ENCODE assay signal across 6 cellular contexts in the genomic region with DNA sequence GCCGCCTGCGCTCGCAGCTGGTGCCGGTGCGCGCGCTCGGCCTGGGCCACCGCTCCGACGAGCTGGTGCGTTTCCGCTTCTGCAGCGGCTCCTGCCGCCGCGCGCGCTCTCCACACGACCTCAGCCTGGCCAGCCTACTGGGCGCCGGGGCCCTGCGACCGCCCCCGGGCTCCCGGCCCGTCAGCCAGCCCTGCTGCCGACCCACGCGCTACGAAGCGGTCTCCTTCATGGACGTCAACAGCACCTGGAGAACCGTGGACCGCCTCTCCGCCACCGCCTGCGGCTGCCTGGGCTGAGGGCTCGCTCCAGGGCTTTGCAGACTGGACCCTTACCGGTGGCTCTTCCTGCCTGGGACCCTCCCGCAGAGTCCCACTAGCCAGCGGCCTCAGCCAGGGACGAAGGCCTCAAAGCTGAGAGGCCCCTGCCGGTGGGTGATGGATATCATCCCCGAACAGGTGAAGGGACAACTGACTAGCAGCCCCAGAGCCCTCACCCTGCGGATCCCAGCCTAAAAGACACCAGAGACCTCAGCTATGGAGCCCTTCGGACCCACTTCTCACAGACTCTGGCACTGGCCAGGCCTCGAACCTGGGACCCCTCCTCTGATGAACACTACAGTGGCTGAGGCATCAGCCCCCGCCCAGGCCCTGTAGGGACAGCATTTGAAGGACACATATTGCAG. TPM values are rescaled to one million over a fixed set of nuclear protein-coding genes. Genes with fewer than 3 reads are reported as not detected.
DNase-seq lines count a peak whose midpoint lies in the region; ATAC-seq and TF ChIP-seq lines count a peak whose summit lies in the region.

No MANE protein-coding gene starts in this region.

- TF ChIP-seq CTCF in endothelial cell (IDR thresholded peaks at IDR 0.05; ENCODE audit: unreplicated experiment) (peak; percentile 29), psoas muscle (IDR thresholded peaks at IDR 0.05) (no peak)

- peaks cover 25% of the 10 kb centered on the region for H3K4me1 ChIP-seq in psoas muscle

- H3K9me3 ChIP-seq in psoas muscle = no peaks in the 10 kb centered on the region

- peaks cover 0 to 4% (median 0%) of the 10 kb centered on the region in 3 donors for H3K27me3 ChIP-seq in psoas muscle (ENCODE audit: insufficient read depth in 3 of 3, low read length in 2 of 3)

- H3K4me3 ChIP-seq in psoas muscle = peak overlapping the region; percentile 64

- H3K9me3 Mint-ChIP-seq in stimulated activated naive CD8-positive, alpha-beta T cell treated with anti-CD3 and anti-CD28 coated beads, Interleukin-15, amount 100 ng/mL, for 72 hours = no peaks in the 10 kb centered on the region
- H3K9me3 Mint-ChIP-seq in endothelial cell (ENCODE audit: unreplicated experiment) = no peaks in the 10 kb centered on the region

- intact Hi-C loops in psoas muscle (cut with DNase I) = loop anchor here (2.0 to 10.0 kb wide), 3 partner anchors 174 to 409 kb away; no protein-coding TSS in a partner anchor

- H3K4me3 Mint-ChIP-seq in stimulated activated naive CD8-positive, alpha-beta T cell treated with anti-CD3 and anti-CD28 coated beads, Interleukin-15, amount 100 ng/mL, for 72 hours = peak overlapping the region; percentile 78 to 83
- H3K4me3 Mint-ChIP-seq in endothelial cell (ENCODE audit: unreplicated experiment) = peak overlapping the region; percentile 78

- H3K36me3 ChIP-seq in psoas muscle (ENCODE audit: insufficient read depth in 1 of 2, low read depth in 1 of 2) = no peaks in the 10 kb centered on the region

- DNase-seq in stimulated activated naive CD8-positive, alpha-beta T cell treated with anti-CD3 and anti-CD28 coated beads, Interleukin-15, amount 100 ng/mL, for 72 hours = peak; percentile 17 to 29
- DNase-seq in stimulated activated naive CD8-positive, alpha-beta T cell treated with anti-CD3 and anti-CD28 coated beads, Interleukin-15, Interleukin-2, amounts not matched to agents 100 U/mL and 50 U/mL, for 24 hours = no peak
- DNase-seq in endothelial cell (ENCODE audit: low spot score) (peak; percentile 63), psoas muscle (peak; percentile 30 to 66), D341Med (ENCODE audit: low spot score) (no peak), NCI-H2107 treated with DMSO at 0.1 percent for 48 hours (lab: John Stamatoyannopoulos, UW; ENCODE audit: unreplicated experiment) (no peak)

- H3K27ac ChIP-seq in psoas muscle = no peak overlapping the region

- H3K4me1 Mint-ChIP-seq in stimulated activated naive CD8-positive, alpha-beta T cell treated with anti-CD3 and anti-CD28 coated beads, Interleukin-15, amount 100 ng/mL, for 72 hours = peaks cover 32% of the 10 kb centered on the region
- H3K4me1 Mint-ChIP-seq in endothelial cell (ENCODE audit: unreplicated experiment) = peaks cover 11% of the 10 kb centered on the region

- peak; percentile 54 for ATAC-seq in stimulated activated naive CD8-positive, alpha-beta T cell treated with anti-CD3 and anti-CD28 coated beads, Interleukin-15, amount 100 ng/mL, for 72 hours
- ATAC-seq in stimulated activated naive CD8-positive, alpha-beta T cell treated with anti-CD3 and anti-CD28 coated beads, Interleukin-15, Interleukin-2, amounts not matched to agents 100 U/mL and 50 U/mL, for 24 hours = no peak
- ATAC-seq in psoas muscle = peak in 3 of 4 donors; percentile 21 to 36 (median 30)

- WGBS in psoas muscle, 3 donors = 17 to 37% (median 22%) methylated on average over 23 to 49 of the region's 49 CpGs

- peak overlapping the region in 1 of 2 donors; percentile 61 for H3K27ac Mint-ChIP-seq in stimulated activated naive CD8-positive, alpha-beta T cell treated with anti-CD3 and anti-CD28 coated beads, Interleukin-15, amount 100 ng/mL, for 72 hours
- no peak overlapping the region for H3K27ac Mint-ChIP-seq in endothelial cell (ENCODE audit: unreplicated experiment)

- peaks cover 45% of the 10 kb centered on the region for H3K27me3 Mint-ChIP-seq in stimulated activated naive CD8-positive, alpha-beta T cell treated with anti-CD3 and anti-CD28 coated beads, Interleukin-15, amount 100 ng/mL, for 72 hours
- peaks cover 15% of the 10 kb centered on the region for H3K27me3 Mint-ChIP-seq in endothelial cell (ENCODE audit: unreplicated experiment)

- peaks cover 7% of the 10 kb centered on the region for H3K36me3 Mint-ChIP-seq in endothelial cell (ENCODE audit: low read depth, unreplicated experiment)

RNA-seq across cellular contexts. Expression of a gene that starts 3.0 kb away (rescaled TPM):
- 0.67 TPM for total RNA-seq in endothelial cell (ENCODE audit: unreplicated experiment)
- under 1 TPM in 3 of 4 donors, not detected in 1; 0.42 to 0.79 (median 0.71) TPM for total RNA-seq in psoas muscle
- polyA plus RNA-seq in psoas muscle = under 1 TPM; 0.05 to 0.44 (median 0.06) TPM

RNA-seq across cellular contexts. Expression of a gene that starts 10.1 kb away (rescaled TPM):
- total RNA-seq in endothelial cell (ENCODE audit: unreplicated experiment) (31.5 TPM), psoas muscle (100 to 1,000 TPM in 3 of 4 donors, 10 to 100 TPM in 1; 92.4 to 140 (median 108) TPM)
- polyA plus RNA-seq in psoas muscle = 10 to 100 TPM; 26.8 to 93.0 (median 41.5) TPM

RNA-seq across cellular contexts. Expression of a gene that starts 33.2 kb away (rescaled TPM):
- total RNA-seq in endothelial cell (ENCODE audit: unreplicated experiment) (17.1 TPM), psoas muscle (10 to 100 TPM; 37.8 to 62.9 (median 44.3) TPM)
- 100 to 1,000 TPM in 1 of 3 donors, 10 to 100 TPM in 2; 53.7 to 123 (median 87.6) TPM for polyA plus RNA-seq in psoas muscle

RNA-seq across cellular contexts. Expression of a gene that starts 38.1 kb away (rescaled TPM):
- total RNA-seq in endothelial cell (ENCODE audit: unreplicated experiment) (94.5 TPM), psoas muscle (100 to 1,000 TPM in 3 of 4 donors, 10 to 100 TPM in 1; 87.9 to 133 (median 106) TPM)
- 100 to 1,000 TPM; 159 to 260 (median 236) TPM for polyA plus RNA-seq in psoas muscle

RNA-seq across cellular contexts. Expression of a gene that starts 42.4 kb away (rescaled TPM):
- total RNA-seq in endothelial cell (ENCODE audit: unreplicated experiment) = 35.4 TPM
- 10 to 100 TPM; 33.5 to 54.9 (median 50.7) TPM for total RNA-seq in psoas muscle
- 10 to 100 TPM; 57.1 to 81.0 (median 60.2) TPM for polyA plus RNA-seq in psoas muscle

Comparison
In these comparisons a context has a peak if more than half of its experiments do, and no peak if none do; other contexts are left out.
1. DNase-seq: peak in stimulated activated naive CD8-positive, alpha-beta T cell treated with anti-CD3 and anti-CD28 coated beads, Interleukin-15, amount 100 ng/mL, for 72 hours (2 of 2), endothelial cell (single experiment) and psoas muscle (2 of 2); none in stimulated activated naive CD8-positive, alpha-beta T cell treated with anti-CD3 and anti-CD28 coated beads, Interleukin-15, Interleukin-2, amounts not matched to agents 100 U/mL and 50 U/mL, for 24 hours (single experiment), D341Med (single experiment) and NCI-H2107 treated with DMSO at 0.1 percent for 48 hours (single experiment).